Comparison of ENCODE assay signal across 27 cellular contexts in the genomic region with DNA sequence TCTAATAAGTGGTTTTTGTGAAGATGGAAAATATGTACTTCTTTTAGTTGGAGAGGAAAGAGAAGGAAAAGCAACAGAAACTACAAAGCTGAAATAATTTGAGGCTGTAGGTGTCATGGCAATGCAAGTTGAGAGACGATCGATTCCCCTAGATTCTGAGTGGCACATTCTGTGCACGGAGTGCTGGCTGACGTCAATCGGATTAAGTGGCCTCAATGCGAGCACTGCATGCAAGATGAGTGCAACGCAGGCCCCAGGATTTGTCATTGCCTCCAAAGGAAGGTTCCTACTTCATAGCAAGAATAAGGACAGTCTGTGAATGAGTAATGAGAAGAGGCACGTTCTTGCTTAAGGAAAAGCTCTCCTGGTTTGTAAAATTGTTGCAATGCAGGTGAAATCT.
"Had no signal": no experiment of that assay in that cellular context is flagged by ENCODE, and none has a peak within 500 bp of the region (broad histone marks: within the 10 kb centered on the region; RNA-seq: fewer than 3 reads in every experiment).

No MANE protein-coding gene starts in this region.

- H3K4me3 ChIP-seq: coronary artery, heart left ventricle, pancreas, prostate gland, right atrium auricular region, suprapubic skin, tibial artery had no signal

- H3K4me3 Mint-ChIP-seq: activated CD8-positive, alpha-beta T cell treated with anti-CD3 and anti-CD28 coated beads for 36 hours; activated T-cell treated with anti-CD3 and anti-CD28 coated beads, Interleukin-2, amount 50 U/mL, for 4 hours; effector memory CD8-positive, alpha-beta T cell; immature natural killer cell; mesothelial cell of epicardium; naive B cell; nephron progenitor cell; T-helper 1 cell treated with Interleukin-12 subunit alpha and Interleukin-12 subunit beta and Interleukin-4 antibody, amounts not matched to agents 30 μg/mL and 1 μg/mL, for 36 hours; WTC11 had no signal

- H3K9me3 ChIP-seq: heart left ventricle, pancreas, prostate gland, right atrium auricular region, suprapubic skin, tibial artery had no signal

- H3K4me1 ChIP-seq: heart left ventricle, pancreas, prostate gland, right atrium auricular region, suprapubic skin, tibial artery had no signal

- DNase-seq: activated CD4-positive, alpha-beta T cell treated with anti-CD3 and anti-CD28 coated beads, Interleukin-2, amount 50 U/mL, for 1 hour; activated CD8-positive, alpha-beta T cell treated with anti-CD3 and anti-CD28 coated beads for 36 hours; activated naive CD4-positive, alpha-beta T cell; activated T-cell treated with anti-CD3 and anti-CD28 coated beads, Interleukin-2, amount 50 U/mL, for 4 hours; anterior cingulate cortex; brain microvascular endothelial cell; effector memory CD8-positive, alpha-beta T cell; erythroblast; heart left ventricle; immature natural killer cell; naive B cell; nephron progenitor cell; pancreas; stimulated activated CD4-positive, alpha-beta T cell treated with anti-CD3 and anti-CD28 coated beads, Interleukin-15, amount 100 ng/mL, for 24 hours; stimulated activated CD4-positive, alpha-beta T cell treated with anti-CD3 and anti-CD28 coated beads, Interleukin-2, amount 100 ng/mL, for 24 hours; stimulated activated naive CD4-positive, alpha-beta T cell; T1000; tibial artery had no signal

- H3K27me3 ChIP-seq: brain microvascular endothelial cell, heart left ventricle, pancreas, right atrium auricular region, suprapubic skin, tibial artery had no signal

- H3K27me3 Mint-ChIP-seq: activated CD8-positive, alpha-beta T cell treated with anti-CD3 and anti-CD28 coated beads for 36 hours; effector memory CD8-positive, alpha-beta T cell; naive B cell had no signal

- H3K27ac ChIP-seq: brain microvascular endothelial cell, coronary artery, heart left ventricle, pancreas, prostate gland, right atrium auricular region, suprapubic skin, tibial artery had no signal

- H3K36me3 Mint-ChIP-seq: activated naive CD4-positive, alpha-beta T cell treated with anti-CD3 and anti-CD28 coated beads, Interleukin-2, amount 50 U/mL, for 72 hours; immature natural killer cell; mesothelial cell of epicardium; naive B cell; WTC11 had no signal

- H3K27ac Mint-ChIP-seq: activated CD8-positive, alpha-beta T cell treated with anti-CD3 and anti-CD28 coated beads for 36 hours; activated naive CD4-positive, alpha-beta T cell treated with anti-CD3 and anti-CD28 coated beads, Interleukin-2, amount 50 U/mL, for 72 hours; activated T-helper 2 cell treated with anti-CD3 and anti-CD28 coated beads, Interferon-gamma antibody, Interleukin-2, Interleukin-4, amounts not matched to agents 10 μg/mL and 5 μg/mL and 100 μg/mL, durations not matched to agents 14 hours and 24 hours and 36 hours; effector memory CD8-positive, alpha-beta T cell; immature natural killer cell; mesothelial cell of epicardium; naive B cell; nephron progenitor cell; T-helper 1 cell treated with Interleukin-12 subunit alpha and Interleukin-12 subunit beta and Interleukin-4 antibody, amounts not matched to agents 30 μg/mL and 1 μg/mL, for 36 hours; WTC11 had no signal

- H3K9me3 Mint-ChIP-seq: mesothelial cell of epicardium; nephron progenitor cell; T-helper 1 cell treated with Interleukin-12 subunit alpha and Interleukin-12 subunit beta and Interleukin-4 antibody, amounts not matched to agents 30 μg/mL and 1 μg/mL, for 36 hours; WTC11 had no signal

- H3K36me3 ChIP-seq: brain microvascular endothelial cell, heart left ventricle, pancreas, prostate gland, right atrium auricular region, suprapubic skin, tibial artery had no signal

- FAIRE-seq: pancreas had no signal

- H3K4me1 Mint-ChIP-seq: immature natural killer cell, naive B cell had no signal

- ATAC-seq: activated CD8-positive, alpha-beta T cell treated with anti-CD3 and anti-CD28 coated beads for 36 hours; activated naive CD4-positive, alpha-beta T cell treated with anti-CD3 and anti-CD28 coated beads, Interleukin-2, amount 50 U/mL, for 72 hours; activated T-cell treated with anti-CD3 and anti-CD28 coated beads, Interleukin-2, amount 50 U/mL, for 4 hours; effector memory CD8-positive, alpha-beta T cell; heart left ventricle; pancreas; WTC11 had no signal
